In genomic region chr6:113674075-113674474, GRCh38 we compare ENCODE assay signal across 28 cellular contexts.
A peak's percentile ranks its signal among the peaks of the same experiment; 100 is the strongest.
DNase-seq lines count a peak whose midpoint lies in the region; TF ChIP-seq lines count a peak whose summit lies in the region.
"Had no signal": no experiment of that assay in that cellular context is flagged by ENCODE, and none has a peak within 500 bp of the region (broad histone marks: within the 10 kb centered on the region; RNA-seq: fewer than 3 reads in every experiment).

No MANE protein-coding gene starts in this region.

- H3K4me3 Mint-ChIP-seq in neural crest cell: no peak overlapping the region
- H3K4me3 Mint-ChIP-seq: activated CD4-positive, alpha-beta T cell treated with anti-CD3 and anti-CD28 coated beads for 36 hours; activated CD8-positive, alpha-beta T cell treated with anti-CD3 and anti-CD28 coated beads for 36 hours; activated naive CD4-positive, alpha-beta T cell treated with anti-CD3 and anti-CD28 coated beads for 36 hours; activated T-helper 1 cell treated with anti-CD3 and anti-CD28 coated beads, Interleukin-12 subunit alpha, Interleukin-12 subunit beta, Interleukin-2, Interleukin-4 antibody, amounts not matched to agents 30 ng/mL and 10 ng/mL and 1 ng/mL, durations not matched to agents 14 hours and 24 hours and 36 hours; central memory CD8-positive, alpha-beta T cell; naive thymus-derived CD8-positive, alpha-beta T cell; stimulated activated memory B cell treated with anti-CD40 and anti-IgM and Interleukin-4, amounts not matched to agents 10 μg/mL and 1 μg/mL and 100 μg/mL, for 72 hours had no signal

- no peaks in the 10 kb centered on the region for H3K36me3 Mint-ChIP-seq in neural crest cell (ENCODE audit: low read depth)
- H3K36me3 Mint-ChIP-seq: naive thymus-derived CD8-positive, alpha-beta T cell; stimulated activated memory B cell treated with anti-CD40 and anti-IgM and Interleukin-4, amounts not matched to agents 10 μg/mL and 1 μg/mL and 100 μg/mL, for 72 hours had no signal

- TF ChIP-seq CTCF in neural crest cell (conservative IDR thresholded peaks at IDR 0.05): no peak
- TF ChIP-seq CTCF in sigmoid colon (IDR thresholded peaks at IDR 0.05): no peak

- 72 to 86% methylated on average over 4 of the region's 4 CpGs for WGBS in sigmoid colon, 2 donors

- peak; percentile 48 for DNase-seq in DMS53 (lab: John Stamatoyannopoulos, UW)
- DNase-seq in DMS53 treated with DMSO at 0.1 percent for 48 hours (lab: John Stamatoyannopoulos, UW; ENCODE audit: unreplicated experiment): no peak
- peak; percentile 33 for DNase-seq in NCI-H1092 (lab: John Stamatoyannopoulos, UW)
- DNase-seq in NCI-H774 (lab: John Stamatoyannopoulos, UW): peak; percentile 72
- DNase-seq in neural crest cell (ENCODE audit: low read depth, low spot score): no peak
- DNase-seq in RKO (ENCODE audit: low spot score): no peak
- no peak for DNase-seq in sigmoid colon
- no peak for DNase-seq in NCI-H2081 treated with DMSO at 0.1 percent for 48 hours (lab: John Stamatoyannopoulos, UW)
- DNase-seq: 8988T; activated CD4-positive, alpha-beta T cell treated with anti-CD3 and anti-CD28 coated beads for 36 hours; activated CD8-positive, alpha-beta memory T cell treated with anti-CD3 and anti-CD28 coated beads, Interleukin-2, amount 50 U/mL, for 48 hours; activated CD8-positive, alpha-beta T cell treated with anti-CD3 and anti-CD28 coated beads for 36 hours; activated naive CD4-positive, alpha-beta T cell treated with anti-CD3 and anti-CD28 coated beads for 36 hours; Caco-2; EL; erythroblast; H9; heart right ventricle; kidney; naive thymus-derived CD8-positive, alpha-beta T cell; NCI-H1048; NCI-H2107; SJCRH30; SW 1271; T-helper 9 cell had no signal

- H3K4me1 ChIP-seq in sigmoid colon: peaks cover 0 to 22% (median 13%) of the 10 kb centered on the region in 4 donors

- no peak for TF ChIP-seq POLR2A in sigmoid colon (IDR thresholded peaks at IDR 0.05)

- TF ChIP-seq EP300 in sigmoid colon (IDR thresholded peaks at IDR 0.05): no peak

- H3K27ac Mint-ChIP-seq in neural crest cell (ENCODE audit: unreplicated experiment): peak overlapping the region; percentile 78
- H3K27ac Mint-ChIP-seq: activated CD4-positive, alpha-beta T cell treated with anti-CD3 and anti-CD28 coated beads for 36 hours; activated CD8-positive, alpha-beta T cell treated with anti-CD3 and anti-CD28 coated beads for 36 hours; activated naive CD4-positive, alpha-beta T cell treated with anti-CD3 and anti-CD28 coated beads for 36 hours; activated T-helper 1 cell treated with anti-CD3 and anti-CD28 coated beads, Interleukin-12 subunit alpha, Interleukin-12 subunit beta, Interleukin-2, Interleukin-4 antibody, amounts not matched to agents 30 ng/mL and 10 ng/mL and 1 ng/mL, durations not matched to agents 14 hours and 24 hours and 36 hours; naive thymus-derived CD8-positive, alpha-beta T cell; stimulated activated memory B cell treated with anti-CD40 and anti-IgM and Interleukin-4, amounts not matched to agents 10 μg/mL and 1 μg/mL and 100 μg/mL, for 72 hours had no signal

- no peaks in the 10 kb centered on the region for H3K36me3 ChIP-seq in sigmoid colon
- H3K36me3 ChIP-seq: heart right ventricle, SJCRH30 had no signal

- no peaks in the 10 kb centered on the region for H3K9me3 Mint-ChIP-seq in neural crest cell
- H3K9me3 Mint-ChIP-seq: activated CD8-positive, alpha-beta T cell treated with anti-CD3 and anti-CD28 coated beads for 36 hours; activated naive CD4-positive, alpha-beta T cell treated with anti-CD3 and anti-CD28 coated beads for 36 hours; activated T-helper 1 cell treated with anti-CD3 and anti-CD28 coated beads, Interleukin-12 subunit alpha, Interleukin-12 subunit beta, Interleukin-2, Interleukin-4 antibody, amounts not matched to agents 30 ng/mL and 10 ng/mL and 1 ng/mL, durations not matched to agents 14 hours and 24 hours and 36 hours; central memory CD8-positive, alpha-beta T cell; H9; naive thymus-derived CD8-positive, alpha-beta T cell; stimulated activated memory B cell treated with anti-CD40 and anti-IgM and Interleukin-4, amounts not matched to agents 10 μg/mL and 1 μg/mL and 100 μg/mL, for 72 hours had no signal

- H3K4me3 ChIP-seq in sigmoid colon: no peak overlapping the region
- H3K4me3 ChIP-seq: heart right ventricle, SJCRH30 had no signal

- intact Hi-C loops in sigmoid colon (cut with DNase I): no loop called here

- H3K27me3 Mint-ChIP-seq in neural crest cell (ENCODE audit: low read depth): no peaks in the 10 kb centered on the region
- H3K27me3 Mint-ChIP-seq: stimulated activated memory B cell treated with anti-CD40 and anti-IgM and Interleukin-4, amounts not matched to agents 10 μg/mL and 1 μg/mL and 100 μg/mL, for 72 hours had no signal

- H3K9me3 ChIP-seq in sigmoid colon: no peaks in the 10 kb centered on the region
- H3K9me3 ChIP-seq: Caco-2, heart right ventricle, SJCRH30 had no signal

- no peak overlapping the region for H3K27ac ChIP-seq in sigmoid colon
- H3K27ac ChIP-seq: SJCRH30 had no signal

- H3K27me3 ChIP-seq in sigmoid colon: no peaks in the 10 kb centered on the region
- H3K27me3 ChIP-seq: heart right ventricle, SJCRH30 had no signal

- peaks cover 29% of the 10 kb centered on the region for H3K4me1 Mint-ChIP-seq in neural crest cell
- H3K4me1 Mint-ChIP-seq: activated CD4-positive, alpha-beta T cell treated with anti-CD3 and anti-CD28 coated beads for 36 hours; central memory CD8-positive, alpha-beta T cell had no signal

Comparison
In these comparisons a context has a peak if more than half of its experiments do, and no peak if none do; other contexts are left out.
1. DNase-seq: peak in DMS53 (single experiment), NCI-H1092 (single experiment) and NCI-H774 (single experiment); none in DMS53 treated with DMSO at 0.1 percent for 48 hours (single experiment), neural crest cell (single experiment), RKO (single experiment), sigmoid colon (single experiment) and NCI-H2081 treated with DMSO at 0.1 percent for 48 hours (single experiment).